In the genomic region with DNA sequence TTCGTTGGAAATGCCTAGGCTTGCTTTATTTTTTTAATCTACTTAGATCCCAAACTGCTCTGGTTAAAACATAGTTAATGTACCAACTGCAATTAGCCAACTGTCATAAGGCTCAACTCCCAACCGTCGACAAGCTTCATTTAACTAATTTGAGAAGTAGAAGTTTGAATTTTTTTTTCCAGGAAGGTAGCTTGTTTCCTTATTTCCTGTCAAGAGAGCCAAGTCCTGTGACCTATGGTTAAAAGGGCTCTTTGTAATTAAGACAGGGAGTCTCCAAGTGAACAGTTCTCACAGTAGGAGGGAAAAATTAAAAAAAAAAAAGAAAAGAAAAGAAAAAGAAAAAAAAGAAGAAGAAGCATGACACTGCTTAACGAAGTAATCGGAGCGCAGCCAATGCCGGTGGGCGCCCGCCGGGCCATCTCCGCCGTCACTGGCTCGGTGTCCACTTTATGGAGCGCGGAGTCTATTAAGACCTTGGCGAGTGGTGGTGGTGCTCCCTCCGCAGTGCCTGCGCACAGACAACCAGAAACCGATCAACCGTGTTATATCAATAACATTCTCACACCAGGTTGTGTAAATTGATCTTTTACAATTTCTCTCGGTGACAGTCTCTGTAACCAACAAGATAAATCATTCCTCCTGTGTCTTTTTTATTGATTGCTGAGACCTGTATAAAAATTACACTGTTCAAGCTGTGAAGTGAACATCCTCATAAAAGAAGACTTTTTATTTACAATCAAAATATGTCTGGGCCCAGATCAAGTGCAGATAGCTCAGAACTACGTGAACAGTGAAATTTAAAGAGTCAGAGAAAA, we compare ENCODE assay signal across 16 cellular contexts.
DNase-seq lines count a peak whose midpoint lies in the region; ATAC-seq and TF ChIP-seq lines count a peak whose summit lies in the region.
"Had no signal": no experiment of that assay in that cellular context is flagged by ENCODE, and none has a peak within 500 bp of the region (broad histone marks: within the 10 kb centered on the region; RNA-seq: fewer than 3 reads in every experiment).

No MANE protein-coding gene starts in this region.

- H3K27ac ChIP-seq in left ventricle myocardium inferior (replicated peaks) (peak overlapping the region; percentile 81), upper lobe of left lung (peak overlapping the region in 3 of 4 donors; percentile 5 to 73 (median 66)), thyroid gland (no peak overlapping the region)
- H3K27ac ChIP-seq: C4-2B had no signal

- H3K36me3 ChIP-seq in left ventricle myocardium inferior, result no peaks in the 10 kb centered on the region
- H3K36me3 ChIP-seq in upper lobe of left lung, result no peaks in the 10 kb centered on the region
- no peaks in the 10 kb centered on the region for H3K36me3 ChIP-seq in thyroid gland
- H3K36me3 ChIP-seq: adrenal gland had no signal

- TF ChIP-seq CTCF in left ventricle myocardium inferior (IDR thresholded peaks at IDR 0.05; ENCODE audit: borderline replicate concordance) (no peak), upper lobe of left lung (IDR thresholded peaks at IDR 0.05) (no peak), thyroid gland (IDR thresholded peaks at IDR 0.05) (no peak)

- intact Hi-C loops in left ventricle myocardium inferior (cut with micrococcal nuclease) (no loop called here), Right ventricle myocardium inferior (cut with DNase I) (no loop called here), thyroid gland (cut with DNase I) (no loop called here)

- no peak for TF ChIP-seq POLR2A in upper lobe of left lung (IDR thresholded peaks at IDR 0.05)
- TF ChIP-seq POLR2A in thyroid gland (IDR thresholded peaks at IDR 0.05), result no peak

- WGBS in upper lobe of left lung, 2 donors, result 58 to 68% methylated on average over 22 of the region's 22 CpGs
- WGBS in thyroid gland, 2 donors, result 71 to 73% methylated on average over 22 of the region's 22 CpGs

- H3K4me3 ChIP-seq in left ventricle myocardium inferior (peak overlapping the region; percentile 12), upper lobe of left lung (no peak overlapping the region), thyroid gland (replicated peaks in 1 of 3) (no peak overlapping the region)
- H3K4me3 ChIP-seq: adrenal gland had no signal

- no peak for TF ChIP-seq EP300 in upper lobe of left lung (IDR thresholded peaks at IDR 0.05)

- H3K9me3 ChIP-seq in left ventricle myocardium inferior (replicated peaks), result no peaks in the 10 kb centered on the region
- no peaks in the 10 kb centered on the region for H3K9me3 ChIP-seq in upper lobe of left lung
- H3K9me3 ChIP-seq in thyroid gland, result no peaks in the 10 kb centered on the region
- H3K9me3 ChIP-seq: adrenal gland had no signal

- H3K4me1 ChIP-seq in left ventricle myocardium inferior (peaks cover 42% of the 10 kb centered on the region), upper lobe of left lung (peaks cover 5 to 12% (median 7%) of the 10 kb centered on the region in 4 donors), thyroid gland (no peaks in the 10 kb centered on the region)
- H3K4me1 ChIP-seq: adrenal gland had no signal

- DNase-seq in left ventricle myocardium inferior (no peak), Right ventricle myocardium inferior (ENCODE audit: missing footprints) (no peak), left kidney (ENCODE audit: low read depth, low spot score) (peak; percentile 77), upper lobe of left lung (peak in 1 of 2 donors; percentile 73), thyroid gland (no peak)
- DNase-seq: activated CD4-positive, alpha-beta memory T cell treated with anti-CD3 and anti-CD28 coated beads for 36 hours; activated T-cell treated with anti-CD3 and anti-CD28 coated beads for 4 hours; adrenal gland; hippocampal formation; midbrain; NCI-H1105 treated with DMSO at 0.1 percent for 48 hours; NCI-H2081 treated with DMSO at 0.1 percent for 48 hours had no signal

- peaks cover 64% of the 10 kb centered on the region for H3K27me3 ChIP-seq in left ventricle myocardium inferior (ENCODE audit: low read depth)
- H3K27me3 ChIP-seq in upper lobe of left lung, result no peaks in the 10 kb centered on the region
- H3K27me3 ChIP-seq in thyroid gland, result no peaks in the 10 kb centered on the region
- H3K27me3 ChIP-seq: adrenal gland had no signal

- ATAC-seq in Right ventricle myocardium inferior, result no peak
- no peak for ATAC-seq in upper lobe of left lung (ENCODE audit: low FRiP score in 2 of 2)
- no peak for ATAC-seq in GM19023 (IDR thresholded peaks at IDR 0.05; ENCODE audit: unreplicated experiment)
- no peak for ATAC-seq in HG03521 (IDR thresholded peaks at IDR 0.05; ENCODE audit: unreplicated experiment)

TF ChIP-seq in PFSK-1, 5 proteins besides CTCF, POLR2A, EP300 and RAD21:
- TF ChIP-seq SIN3A (IDR thresholded peaks at IDR 0.05; ENCODE audit: borderline replicate concordance, insufficient read depth, low read length), result 0 out of 2 replicates have a peak, but pooled peaks have one; percentile 11
- no peak for TF ChIP-seq TAF1 (IDR thresholded peaks at IDR 0.05; ENCODE audit: borderline replicate concordance, insufficient read depth, low read length)

Comparison
In these comparisons a context has a peak if more than half of its experiments do, and no peak if none do; other contexts are left out.
1. H3K27ac ChIP-seq: peak in left ventricle myocardium inferior (single experiment) and upper lobe of left lung (3 of 4); none in thyroid gland (0 of 3).